In genomic region chr7:110432061-110432553, GRCh38 we compare ENCODE assay signal across 34 cellular contexts.
"Had no signal": no experiment of that assay in that cellular context is flagged by ENCODE, and none has a peak within 500 bp of the region (broad histone marks: within the 10 kb centered on the region; RNA-seq: fewer than 3 reads in every experiment).

No MANE protein-coding gene starts in this region.

- DNase-seq: activated CD4-positive, alpha-beta memory T cell treated with anti-CD3 and anti-CD28 coated beads, Interleukin-2, amount 10 ng/mL, durations not matched to agents 7 days and 5 days; activated CD4-positive, alpha-beta T cell treated with anti-CD3 and anti-CD28 coated beads for 1 hour; activated CD4-positive, alpha-beta T cell treated with anti-CD3 and anti-CD28 coated beads for 4 hours; activated CD4-positive, alpha-beta T cell treated with anti-CD3 and anti-CD28 coated beads, Interleukin-2, amount 10 ng/mL, durations not matched to agents 7 days and 5 days; activated CD4-positive, alpha-beta T cell treated with anti-CD3 and anti-CD28 coated beads, Interleukin-2, amount 50 U/mL, for 4 hours; activated CD8-positive, alpha-beta memory T cell treated with anti-CD3 and anti-CD28 coated beads, Interleukin-2, amount 50 U/mL, for 48 hours; activated gamma-delta T cell; activated naive CD4-positive, alpha-beta T cell; activated naive CD4-positive, alpha-beta T cell treated with anti-CD3 and anti-CD28 coated beads, Interleukin-2, amount 10 ng/mL, durations not matched to agents 7 days and 5 days; activated naive CD8-positive, alpha-beta T cell treated with anti-CD3 and anti-CD28 coated beads, Interleukin-2, amount 10 ng/mL, durations not matched to agents 7 days and 5 days; activated T-cell treated with anti-CD3 and anti-CD28 coated beads for 4 hours; activated T-cell treated with anti-CD3 and anti-CD28 coated beads, Interleukin-2, amount 50 U/mL, for 24 hours; activated T-cell treated with anti-CD3 and anti-CD28 coated beads, Interleukin-2, amount 50 U/mL, for 72 hours; amniotic stem cell; anterior cingulate cortex; brain microvascular endothelial cell; dorsolateral prefrontal cortex; effector memory CD4-positive, alpha-beta T cell; endodermal cell; foreskin fibroblast; heart right ventricle; T-helper 1 cell; T-helper 17 cell; T1000 had no signal

- H2AFZ ChIP-seq: hepatocyte had no signal

- H3K4me3 Mint-ChIP-seq: activated CD4-positive, alpha-beta memory T cell treated with anti-CD3 and anti-CD28 coated beads, Interleukin-2, amount 10 ng/mL, durations not matched to agents 7 days and 5 days; activated CD4-positive, alpha-beta T cell treated with anti-CD3 and anti-CD28 coated beads, Interleukin-2, amount 10 ng/mL, durations not matched to agents 7 days and 5 days; activated naive CD4-positive, alpha-beta T cell treated with anti-CD3 and anti-CD28 coated beads, Interleukin-2, amount 10 ng/mL, durations not matched to agents 7 days and 5 days; activated naive CD8-positive, alpha-beta T cell treated with anti-CD3 and anti-CD28 coated beads, Interleukin-2, amount 10 ng/mL, durations not matched to agents 7 days and 5 days; activated T-cell treated with anti-CD3 and anti-CD28 coated beads, Interleukin-2, amount 50 U/mL, for 24 hours; activated T-cell treated with anti-CD3 and anti-CD28 coated beads, Interleukin-2, amount 50 U/mL, for 72 hours; central memory CD8-positive, alpha-beta T cell; dendritic cell treated with granulocyte-macrophage colony-stimulating factor and Interleukin-4, amounts not matched to agents 40 ng/mL and 50 ng/mL, for 4 days; endodermal cell; T-helper 17 cell; T-helper 2 cell treated with Interferon-gamma antibody and Interleukin-4, amounts not matched to agents 5 μg/mL and 100 μg/mL, for 36 hours had no signal

- H3K36me3 Mint-ChIP-seq: activated naive CD4-positive, alpha-beta T cell treated with anti-CD3 and anti-CD28 coated beads, Interleukin-2, amount 10 ng/mL, durations not matched to agents 7 days and 5 days; activated naive CD4-positive, alpha-beta T cell treated with anti-CD3 and anti-CD28 coated beads, Interleukin-2, amount 50 U/mL, for 72 hours; activated naive CD8-positive, alpha-beta T cell treated with anti-CD3 and anti-CD28 coated beads, Interleukin-2, amount 10 ng/mL, durations not matched to agents 7 days and 5 days had no signal

- H3K27me3 Mint-ChIP-seq: activated CD4-positive, alpha-beta memory T cell treated with anti-CD3 and anti-CD28 coated beads, Interleukin-2, amount 10 ng/mL, durations not matched to agents 7 days and 5 days; activated naive CD4-positive, alpha-beta T cell treated with anti-CD3 and anti-CD28 coated beads, Interleukin-2, amount 10 ng/mL, durations not matched to agents 7 days and 5 days; activated T-cell treated with anti-CD3 and anti-CD28 coated beads, Interleukin-2, amount 50 U/mL, for 24 hours; central memory CD8-positive, alpha-beta T cell; dendritic cell treated with granulocyte-macrophage colony-stimulating factor and Interleukin-4, amounts not matched to agents 40 ng/mL and 50 ng/mL, for 4 days; T-helper 17 cell had no signal

- ATAC-seq: activated naive CD4-positive, alpha-beta T cell treated with anti-CD3 and anti-CD28 coated beads, Interleukin-2, amount 50 U/mL, for 72 hours; activated T-cell treated with anti-CD3 and anti-CD28 coated beads, Interleukin-2, amount 50 U/mL, for 72 hours; esophagus mucosa; gastroesophageal sphincter; heart right ventricle; T-helper 17 cell had no signal

- H3K4me2 ChIP-seq: hepatocyte had no signal

- H3K9me3 ChIP-seq: gastroesophageal sphincter had no signal

- FAIRE-seq: astrocyte had no signal

- H3K79me2 ChIP-seq: hepatocyte had no signal

- H3K27ac Mint-ChIP-seq: activated CD4-positive, alpha-beta memory T cell treated with anti-CD3 and anti-CD28 coated beads, Interleukin-2, amount 10 ng/mL, durations not matched to agents 7 days and 5 days; activated CD4-positive, alpha-beta T cell treated with anti-CD3 and anti-CD28 coated beads, Interleukin-2, amount 10 ng/mL, durations not matched to agents 7 days and 5 days; activated naive CD4-positive, alpha-beta T cell treated with anti-CD3 and anti-CD28 coated beads, Interleukin-2, amount 10 ng/mL, durations not matched to agents 7 days and 5 days; activated naive CD4-positive, alpha-beta T cell treated with anti-CD3 and anti-CD28 coated beads, Interleukin-2, amount 50 U/mL, for 72 hours; activated naive CD8-positive, alpha-beta T cell treated with anti-CD3 and anti-CD28 coated beads, Interleukin-2, amount 10 ng/mL, durations not matched to agents 7 days and 5 days; activated T-cell treated with anti-CD3 and anti-CD28 coated beads, Interleukin-2, amount 50 U/mL, for 24 hours; activated T-cell treated with anti-CD3 and anti-CD28 coated beads, Interleukin-2, amount 50 U/mL, for 72 hours; dendritic cell treated with granulocyte-macrophage colony-stimulating factor and Interleukin-4, amounts not matched to agents 40 ng/mL and 50 ng/mL, for 4 days; endodermal cell; T-helper 17 cell; T-helper 2 cell treated with Interferon-gamma antibody and Interleukin-4, amounts not matched to agents 5 μg/mL and 100 μg/mL, for 36 hours had no signal

- H3K36me3 ChIP-seq: brain microvascular endothelial cell, cardiac muscle cell, gastroesophageal sphincter, heart right ventricle had no signal

- H3K27ac ChIP-seq: brain microvascular endothelial cell, cardiac muscle cell, coronary artery, dorsolateral prefrontal cortex, gastroesophageal sphincter, heart right ventricle, hepatocyte had no signal

- H3K27me3 ChIP-seq: brain microvascular endothelial cell, cardiac muscle cell, dorsolateral prefrontal cortex, gastroesophageal sphincter, heart right ventricle, hepatocyte had no signal

- H3K4me3 ChIP-seq: cardiac muscle cell, coronary artery, dorsolateral prefrontal cortex, gastroesophageal sphincter, heart right ventricle, hepatocyte had no signal

- H3K4me1 ChIP-seq: gastroesophageal sphincter, heart right ventricle had no signal

- H3K4me1 Mint-ChIP-seq: activated CD4-positive, alpha-beta memory T cell treated with anti-CD3 and anti-CD28 coated beads, Interleukin-2, amount 10 ng/mL, durations not matched to agents 7 days and 5 days; activated CD4-positive, alpha-beta T cell treated with anti-CD3 and anti-CD28 coated beads, Interleukin-2, amount 10 ng/mL, durations not matched to agents 7 days and 5 days; activated naive CD4-positive, alpha-beta T cell treated with anti-CD3 and anti-CD28 coated beads, Interleukin-2, amount 10 ng/mL, durations not matched to agents 7 days and 5 days; activated naive CD8-positive, alpha-beta T cell treated with anti-CD3 and anti-CD28 coated beads, Interleukin-2, amount 10 ng/mL, durations not matched to agents 7 days and 5 days; central memory CD8-positive, alpha-beta T cell; T-helper 17 cell had no signal

- H3K9me3 Mint-ChIP-seq: activated CD4-positive, alpha-beta T cell treated with anti-CD3 and anti-CD28 coated beads, Interleukin-2, amount 10 ng/mL, durations not matched to agents 7 days and 5 days; activated naive CD4-positive, alpha-beta T cell treated with anti-CD3 and anti-CD28 coated beads, Interleukin-2, amount 10 ng/mL, durations not matched to agents 7 days and 5 days; activated naive CD4-positive, alpha-beta T cell treated with anti-CD3 and anti-CD28 coated beads, Interleukin-2, amount 50 U/mL, for 72 hours; activated T-cell treated with anti-CD3 and anti-CD28 coated beads, Interleukin-2, amount 50 U/mL, for 24 hours; activated T-cell treated with anti-CD3 and anti-CD28 coated beads, Interleukin-2, amount 50 U/mL, for 72 hours; dendritic cell treated with granulocyte-macrophage colony-stimulating factor and Interleukin-4, amounts not matched to agents 40 ng/mL and 50 ng/mL, for 4 days; endodermal cell; T-helper 2 cell treated with Interferon-gamma antibody and Interleukin-4, amounts not matched to agents 5 μg/mL and 100 μg/mL, for 36 hours had no signal
